29 cellular contexts compared by ENCODE assay signal in the genomic region with DNA sequence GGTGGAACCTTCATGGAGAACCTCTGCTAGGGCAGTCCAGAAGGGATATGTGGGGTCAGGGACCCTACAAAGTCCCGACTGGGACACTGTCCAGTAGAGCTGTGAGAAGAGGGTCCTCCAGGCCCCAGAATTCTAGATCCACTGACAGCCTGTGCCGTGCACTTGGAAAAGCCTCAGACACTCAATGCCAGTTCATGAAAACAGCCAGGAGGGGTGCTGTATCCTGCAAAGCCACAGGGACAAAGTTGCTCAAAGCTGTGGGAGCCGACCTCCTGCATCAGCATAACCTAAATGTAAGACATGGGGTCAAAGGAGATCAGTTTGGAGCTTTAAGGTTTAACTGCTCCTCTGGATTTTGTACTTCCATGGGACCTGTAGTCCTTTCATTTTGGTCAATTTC.
"Had no signal": no experiment of that assay in that cellular context is flagged by ENCODE, and none has a peak within 500 bp of the region (broad histone marks: within the 10 kb centered on the region; RNA-seq: fewer than 3 reads in every experiment).

No MANE protein-coding gene starts in this region.

- ATAC-seq: heart right ventricle; left colon; left lung; lower lobe of right lung; naive thymus-derived CD8-positive, alpha-beta T cell; right cardiac atrium; stimulated activated effector memory CD8-positive, alpha-beta T cell treated with anti-CD3 and anti-CD28 coated beads, Interleukin-12 subunit alpha, Interleukin-12 subunit beta, amount 100 ng/mL, for 72 hours; upper lobe of right lung had no signal

- H3K36me3 ChIP-seq: heart right ventricle, left lung, lower lobe of right lung, neural progenitor cell, neutrophil, ovary, sigmoid colon, spleen, suprapubic skin, thoracic aorta, tibial artery, upper lobe of right lung had no signal

- H3K27ac ChIP-seq: heart right ventricle, hepatocyte, left lung, lower lobe of right lung, neural progenitor cell, neutrophil, ovary, sigmoid colon, spleen, suprapubic skin, thoracic aorta, tibial artery, upper lobe of right lung had no signal

- H3K4me2 ChIP-seq: hepatocyte, neural progenitor cell had no signal

- H3K27me3 Mint-ChIP-seq: naive thymus-derived CD8-positive, alpha-beta T cell; progenitor cell of endocrine pancreas; stimulated activated naive CD8-positive, alpha-beta T cell treated with anti-CD3 and anti-CD28 coated beads, Interleukin-15, Interleukin-2, amounts not matched to agents 100 ng/mL and 50 ng/mL, for 24 hours had no signal

- FAIRE-seq: keratinocyte, small intestine, urothelium cell line had no signal

- H3K9me3 ChIP-seq: lower lobe of right lung, neutrophil, ovary, thoracic aorta, tibial artery, upper lobe of right lung had no signal

- H3K4me3 ChIP-seq: heart right ventricle, hepatocyte, left lung, lower lobe of right lung, neural progenitor cell, ovary, sigmoid colon, spleen, suprapubic skin, thoracic aorta, tibial artery, upper lobe of right lung had no signal

- H3K9ac ChIP-seq: neural progenitor cell had no signal

- H3K36me3 Mint-ChIP-seq: naive thymus-derived CD8-positive, alpha-beta T cell; neural progenitor cell; stimulated activated effector memory CD8-positive, alpha-beta T cell treated with anti-CD3 and anti-CD28 coated beads, Interleukin-12 subunit alpha, Interleukin-12 subunit beta, amount 100 ng/mL, for 72 hours had no signal

- H3K4me1 ChIP-seq: heart right ventricle, left lung, lower lobe of right lung, neural progenitor cell, sigmoid colon, spleen, suprapubic skin, tibial artery, upper lobe of right lung had no signal

- DNase-seq: heart right ventricle; left colon; lower lobe of right lung; mammary epithelial cell; mesenchymal stem cell; naive thymus-derived CD8-positive, alpha-beta T cell; nephron progenitor cell; occipital lobe; ovary; right cardiac atrium; small intestine; spleen; stimulated activated CD4-positive, alpha-beta T cell treated with anti-CD3 and anti-CD28 coated beads, Interleukin-4, amount 100 ng/mL, for 24 hours; stimulated activated naive CD4-positive, alpha-beta T cell; tibial artery; trophoblast cell; upper lobe of right lung had no signal

- H3K79me2 ChIP-seq: hepatocyte had no signal

- H3K4me1 Mint-ChIP-seq: naive thymus-derived CD8-positive, alpha-beta T cell; nephron progenitor cell; stimulated activated effector memory CD8-positive, alpha-beta T cell treated with anti-CD3 and anti-CD28 coated beads, Interleukin-12 subunit alpha, Interleukin-12 subunit beta, amount 100 ng/mL, for 72 hours had no signal

- H3K4me3 Mint-ChIP-seq: naive thymus-derived CD8-positive, alpha-beta T cell; nephron progenitor cell; neural progenitor cell; stimulated activated effector memory CD8-positive, alpha-beta T cell treated with anti-CD3 and anti-CD28 coated beads, Interleukin-12 subunit alpha, Interleukin-12 subunit beta, amount 100 ng/mL, for 72 hours; stimulated activated naive CD8-positive, alpha-beta T cell treated with anti-CD3 and anti-CD28 coated beads, Interleukin-15, Interleukin-2, amounts not matched to agents 100 ng/mL and 50 ng/mL, for 24 hours had no signal

- H2AFZ ChIP-seq: hepatocyte, neural progenitor cell had no signal

- H3K27me3 ChIP-seq: heart right ventricle, hepatocyte, left lung, neural progenitor cell, neutrophil, ovary, sigmoid colon, spleen, suprapubic skin, tibial artery, upper lobe of right lung had no signal

- H3K27ac Mint-ChIP-seq: naive thymus-derived CD8-positive, alpha-beta T cell; nephron progenitor cell; neural progenitor cell; progenitor cell of endocrine pancreas; stimulated activated effector memory CD8-positive, alpha-beta T cell treated with anti-CD3 and anti-CD28 coated beads, Interleukin-12 subunit alpha, Interleukin-12 subunit beta, amount 100 ng/mL, for 72 hours; stimulated activated naive CD8-positive, alpha-beta T cell treated with anti-CD3 and anti-CD28 coated beads, Interleukin-15, Interleukin-2, amounts not matched to agents 100 ng/mL and 50 ng/mL, for 24 hours had no signal
